ENCODE assay signal across 7 cellular contexts in genomic region chr2:67829470-67829869, GRCh38.
"Had no signal": no experiment of that assay in that cellular context is flagged by ENCODE, and none has a peak within 500 bp of the region (broad histone marks: within the 10 kb centered on the region; RNA-seq: fewer than 3 reads in every experiment).

No MANE protein-coding gene starts in this region.

- ATAC-seq: GM23338, HepG2, K562 had no signal

- H3K4me3 ChIP-seq: GM23338, K562 had no signal

- H2AFZ ChIP-seq: GM23338 had no signal

- DNase-seq: H9, HCEC 1CT, KG1 had no signal

- H3K4me2 ChIP-seq: GM23338 had no signal

- H3K27ac ChIP-seq: HL-60 had no signal
